1 cellular context compared by ENCODE assay signal in the genomic region with DNA sequence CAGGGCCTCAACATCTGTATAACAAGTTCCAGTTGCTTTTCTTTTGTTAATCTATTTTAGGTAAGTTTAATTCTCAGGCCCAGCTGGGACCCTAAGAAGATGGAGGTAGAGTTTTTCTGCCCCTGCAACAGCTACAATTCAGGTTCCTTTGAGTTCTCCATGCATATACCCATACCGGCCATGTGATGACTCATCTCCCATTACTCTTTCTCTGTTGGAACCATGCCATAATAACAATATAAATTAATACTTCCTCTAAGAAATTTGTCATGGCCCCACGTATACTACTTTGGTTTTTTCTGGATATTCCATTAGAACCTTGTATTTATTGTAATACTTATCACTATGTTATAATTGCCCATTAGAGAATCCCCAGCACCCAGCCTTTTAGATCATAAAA.
TF ChIP-seq lines count a peak whose summit lies in the region.

No MANE protein-coding gene starts in this region.

TF ChIP-seq in IMR-90, 13 proteins besides CTCF, POLR2A, EP300 and RAD21:
- TF ChIP-seq MAFK (IDR thresholded peaks at IDR 0.05; ENCODE audit: low read depth, low read length): no peak
- TF ChIP-seq MAZ (IDR thresholded peaks at IDR 0.05; ENCODE audit: borderline replicate concordance, low read depth, low read length): no peak
- no peak for TF ChIP-seq NFE2L2 (IDR thresholded peaks at IDR 0.05; ENCODE audit: low read depth, low read length)
- TF ChIP-seq, protein P1, sequence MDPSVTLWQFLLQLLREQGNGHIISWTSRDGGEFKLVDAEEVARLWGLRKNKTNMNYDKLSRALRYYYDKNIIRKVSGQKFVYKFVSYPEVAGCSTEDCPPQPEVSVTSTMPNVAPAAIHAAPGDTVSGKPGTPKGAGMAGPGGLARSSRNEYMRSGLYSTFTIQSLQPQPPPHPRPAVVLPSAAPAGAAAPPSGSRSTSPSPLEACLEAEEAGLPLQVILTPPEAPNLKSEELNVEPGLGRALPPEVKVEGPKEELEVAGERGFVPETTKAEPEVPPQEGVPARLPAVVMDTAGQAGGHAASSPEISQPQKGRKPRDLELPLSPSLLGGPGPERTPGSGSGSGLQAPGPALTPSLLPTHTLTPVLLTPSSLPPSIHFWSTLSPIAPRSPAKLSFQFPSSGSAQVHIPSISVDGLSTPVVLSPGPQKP (IDR thresholded peaks at IDR 0.05; ENCODE audit: borderline replicate concordance, low read depth, low read length): no peak
- no peak for TF ChIP-seq MXI1 (IDR thresholded peaks at IDR 0.05; ENCODE audit: borderline replicate concordance, low read depth, low read length)
- TF ChIP-seq FOS (IDR thresholded peaks at IDR 0.05; ENCODE audit: low read depth, low read length): peak; percentile 52; the same call in 1 of the 2 replicates
- no peak for TF ChIP-seq RFX5 (IDR thresholded peaks at IDR 0.05; ENCODE audit: low read depth, low read length)
- TF ChIP-seq BHLHE40 (IDR thresholded peaks at IDR 0.05; ENCODE audit: low read depth, low read length): no peak
